In the genomic region with DNA sequence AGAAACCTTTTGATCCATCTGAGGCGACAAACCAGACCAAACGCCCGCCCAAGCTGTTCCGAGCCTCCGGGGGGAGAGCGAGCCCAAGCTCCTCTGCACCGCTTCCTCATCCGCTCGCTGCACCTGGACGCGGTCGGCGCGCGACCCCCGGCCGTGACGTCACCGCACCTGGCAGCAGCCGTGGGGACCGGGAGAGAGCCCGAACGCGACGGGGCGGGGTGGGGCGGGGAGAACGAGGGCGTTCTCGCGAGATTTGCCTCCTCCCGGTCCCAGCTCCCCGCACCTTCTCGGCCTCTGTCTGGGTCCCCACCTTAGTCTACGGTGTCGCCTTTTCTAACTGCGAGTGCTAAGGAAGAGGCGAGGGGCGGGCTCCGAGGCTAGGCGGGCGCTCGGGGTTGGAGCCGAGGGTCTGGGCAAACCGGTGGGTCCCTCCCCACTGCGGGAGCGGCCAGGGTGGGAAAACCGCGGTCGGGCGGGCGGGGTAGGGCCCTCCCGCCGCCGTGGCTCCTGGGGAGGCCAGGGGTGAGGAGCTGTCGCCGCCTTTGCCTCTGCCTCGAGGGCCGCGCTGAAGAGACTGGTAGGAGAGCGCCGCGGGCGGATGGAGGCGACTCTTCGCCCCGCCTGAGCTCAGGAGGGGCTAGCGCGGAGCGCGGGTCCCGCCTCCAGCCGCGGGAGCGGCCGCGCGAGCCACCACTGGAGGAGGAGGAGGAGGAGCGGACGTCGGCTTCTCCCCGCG, we compare ENCODE assay signal across 8 cellular contexts. TPM values are rescaled to one million over a fixed set of nuclear protein-coding genes. Genes with fewer than 3 reads are reported as not detected.
A peak's percentile ranks its signal among the peaks of the same experiment; 100 is the strongest.
DNase-seq lines count a peak whose midpoint lies in the region; TF ChIP-seq lines count a peak whose summit lies in the region.

A gene with protein sequence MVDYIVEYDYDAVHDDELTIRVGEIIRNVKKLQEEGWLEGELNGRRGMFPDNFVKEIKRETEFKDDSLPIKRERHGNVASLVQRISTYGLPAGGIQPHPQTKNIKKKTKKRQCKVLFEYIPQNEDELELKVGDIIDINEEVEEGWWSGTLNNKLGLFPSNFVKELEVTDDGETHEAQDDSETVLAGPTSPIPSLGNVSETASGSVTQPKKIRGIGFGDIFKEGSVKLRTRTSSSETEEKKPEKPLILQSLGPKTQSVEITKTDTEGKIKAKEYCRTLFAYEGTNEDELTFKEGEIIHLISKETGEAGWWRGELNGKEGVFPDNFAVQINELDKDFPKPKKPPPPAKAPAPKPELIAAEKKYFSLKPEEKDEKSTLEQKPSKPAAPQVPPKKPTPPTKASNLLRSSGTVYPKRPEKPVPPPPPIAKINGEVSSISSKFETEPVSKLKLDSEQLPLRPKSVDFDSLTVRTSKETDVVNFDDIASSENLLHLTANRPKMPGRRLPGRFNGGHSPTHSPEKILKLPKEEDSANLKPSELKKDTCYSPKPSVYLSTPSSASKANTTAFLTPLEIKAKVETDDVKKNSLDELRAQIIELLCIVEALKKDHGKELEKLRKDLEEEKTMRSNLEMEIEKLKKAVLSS (plus strand): TSS at position 293 of the 736 bp plus-strand sequence. CDS start 456 bp downstream, outside the sequence.

- peaks cover 2% of the 10 kb centered on the region; the same call in 1 of the 2 replicates for H4K20me1 ChIP-seq in MM.1S (ENCODE audit: insufficient read depth, low read length)
- H4K20me1 ChIP-seq in neural cell (ENCODE audit: insufficient read depth) = no peaks in the 10 kb centered on the region

- H3K9ac ChIP-seq in MM.1S (ENCODE audit: low read length) = peak within 1 kb of the TSS; percentile 96
- peak within 1 kb of the TSS; percentile 94 for H3K9ac ChIP-seq in neural cell (ENCODE audit: low read length)
- H3K9ac ChIP-seq in stomach smooth muscle (ENCODE audit: low read length in 2 of 2) = peak within 1 kb of the TSS; percentile 88 to 95

- H3K36me3 ChIP-seq in MM.1S (replicated peaks; ENCODE audit: insufficient read depth, low read length) (no peaks in the 10 kb centered on the region), neural cell (ENCODE audit: insufficient read depth, low read length) (no peaks in the 10 kb centered on the region), stomach smooth muscle (ENCODE audit: control insufficient read depth in 2 of 2, insufficient read depth in 2 of 2, low read length in 2 of 2) (no peaks in the 10 kb centered on the region)

- H2AFZ ChIP-seq in MM.1S (ENCODE audit: low read length) (peak within 1 kb of the TSS; percentile 82), neural cell (ENCODE audit: low read depth, low read length) (peak within 1 kb of the TSS; percentile 74)

- H3K4me3 ChIP-seq in MM.1S (ENCODE audit: low read length) (peak within 1 kb of the TSS; percentile 70), fibroblast of villous mesenchyme (ENCODE audit: low read depth, low read length) (peak within 1 kb of the TSS; percentile 78), neural cell (ENCODE audit: low read length) (peak within 1 kb of the TSS; percentile 84), stomach smooth muscle (ENCODE audit: low read length in 2 of 2) (peak within 1 kb of the TSS; percentile 83 to 86)

- H3K27ac ChIP-seq in MM.1S (ENCODE audit: low read length) (peak within 1 kb of the TSS; percentile 96), neural cell (ENCODE audit: low read length) (peak within 1 kb of the TSS; percentile 87), stomach smooth muscle (ENCODE audit: low read length) (peak within 1 kb of the TSS; percentile 79)

- peak; percentile 95 for DNase-seq in GM03348 (ENCODE audit: low spot score)
- DNase-seq in HCEC 1CT = peak; percentile 81
- peak; percentile 90 for DNase-seq in MM.1S
- peak; percentile 80 for DNase-seq in SHP77 treated with DMSO at 0.1 percent for 48 hours (lab: John Stamatoyannopoulos, UW)
- DNase-seq in activated gamma-delta T cell treated with Interleukin-2 at 50 U/mL for 16 hours = peak; percentile 90
- DNase-seq in fibroblast of villous mesenchyme (ENCODE audit: low read depth) = peak; percentile 72

- H3K27me3 ChIP-seq in MM.1S (replicated peaks; ENCODE audit: insufficient read depth, low read length) (no peaks in the 10 kb centered on the region), neural cell (ENCODE audit: insufficient read depth, low read depth, low read length) (no peaks in the 10 kb centered on the region), stomach smooth muscle (ENCODE audit: control insufficient read depth in 1 of 2, insufficient read depth in 2 of 2, low read length in 2 of 2) (no peaks in the 10 kb centered on the region)

- H3K9me3 ChIP-seq in MM.1S (replicated peaks; ENCODE audit: insufficient read depth, low read length) (no peaks in the 10 kb centered on the region), neural cell (ENCODE audit: low read length) (no peaks in the 10 kb centered on the region), stomach smooth muscle (ENCODE audit: control insufficient read depth in 2 of 2, low read length in 2 of 2) (no peaks in the 10 kb centered on the region)

- no peak for TF ChIP-seq EP300 in neural cell (conservative IDR thresholded peaks at IDR 0.05; ENCODE audit: poor library complexity, severe bottlenecking)

- H3F3A ChIP-seq in MM.1S (ENCODE audit: insufficient read depth, low read length) (peaks cover 14% of the 10 kb centered on the region; the same call in 1 of the 2 replicates), neural cell (ENCODE audit: insufficient read depth, low read length, poor library complexity, severe bottlenecking) (peaks cover 3% of the 10 kb centered on the region)

- TF ChIP-seq CTCF in MM.1S (IDR thresholded peaks at IDR 0.05; ENCODE audit: low read length) (no peak), fibroblast of villous mesenchyme (IDR thresholded peaks at IDR 0.05; ENCODE audit: insufficient read depth, low read depth, low read length) (no peak), neural cell (IDR thresholded peaks at IDR 0.05; ENCODE audit: poor library complexity, severe bottlenecking) (peak; percentile 37)

- TF ChIP-seq RAD21 in neural cell (conservative IDR thresholded peaks at IDR 0.05) = no peak

- H3K4me2 ChIP-seq in MM.1S (ENCODE audit: low read depth, low read length) (peak within 1 kb of the TSS; percentile 89), neural cell (ENCODE audit: low read length) (peak within 1 kb of the TSS; percentile 89)

- peaks cover 43% of the 10 kb centered on the region for H3K79me2 ChIP-seq in MM.1S (ENCODE audit: low read length)
- peaks cover 31% of the 10 kb centered on the region for H3K79me2 ChIP-seq in neural cell (replicated peaks; ENCODE audit: insufficient read depth, low read length)

- 0 out of 2 replicates have a peak, but pooled peaks cover 9% of the 10 kb centered on the region for H3K4me1 ChIP-seq in MM.1S (ENCODE audit: low read length)
- peaks cover 5% of the 10 kb centered on the region for H3K4me1 ChIP-seq in stomach smooth muscle (ENCODE audit: control insufficient read depth, insufficient read depth, low read length)

- no peaks in the 10 kb centered on the region for H3K9me2 ChIP-seq in MM.1S (replicated peaks; ENCODE audit: insufficient read depth, low read length)
- H3K9me2 ChIP-seq in neural cell (ENCODE audit: insufficient read depth, low read length) = no peaks in the 10 kb centered on the region

TF ChIP-seq in neural cell, 6 proteins besides CTCF, POLR2A, EP300 and RAD21:
- TF ChIP-seq EZH2 (IDR thresholded peaks at IDR 0.05; ENCODE audit: borderline replicate concordance, insufficient read depth, low read length, poor library complexity, severe bottlenecking) = no peak
- TF ChIP-seq SMC3 (conservative IDR thresholded peaks at IDR 0.05; ENCODE audit: poor library complexity) = no peak
- peak; percentile 91 for TF ChIP-seq TAF1 (IDR thresholded peaks at IDR 0.05; ENCODE audit: low read depth)
- TF ChIP-seq, protein P1, sequence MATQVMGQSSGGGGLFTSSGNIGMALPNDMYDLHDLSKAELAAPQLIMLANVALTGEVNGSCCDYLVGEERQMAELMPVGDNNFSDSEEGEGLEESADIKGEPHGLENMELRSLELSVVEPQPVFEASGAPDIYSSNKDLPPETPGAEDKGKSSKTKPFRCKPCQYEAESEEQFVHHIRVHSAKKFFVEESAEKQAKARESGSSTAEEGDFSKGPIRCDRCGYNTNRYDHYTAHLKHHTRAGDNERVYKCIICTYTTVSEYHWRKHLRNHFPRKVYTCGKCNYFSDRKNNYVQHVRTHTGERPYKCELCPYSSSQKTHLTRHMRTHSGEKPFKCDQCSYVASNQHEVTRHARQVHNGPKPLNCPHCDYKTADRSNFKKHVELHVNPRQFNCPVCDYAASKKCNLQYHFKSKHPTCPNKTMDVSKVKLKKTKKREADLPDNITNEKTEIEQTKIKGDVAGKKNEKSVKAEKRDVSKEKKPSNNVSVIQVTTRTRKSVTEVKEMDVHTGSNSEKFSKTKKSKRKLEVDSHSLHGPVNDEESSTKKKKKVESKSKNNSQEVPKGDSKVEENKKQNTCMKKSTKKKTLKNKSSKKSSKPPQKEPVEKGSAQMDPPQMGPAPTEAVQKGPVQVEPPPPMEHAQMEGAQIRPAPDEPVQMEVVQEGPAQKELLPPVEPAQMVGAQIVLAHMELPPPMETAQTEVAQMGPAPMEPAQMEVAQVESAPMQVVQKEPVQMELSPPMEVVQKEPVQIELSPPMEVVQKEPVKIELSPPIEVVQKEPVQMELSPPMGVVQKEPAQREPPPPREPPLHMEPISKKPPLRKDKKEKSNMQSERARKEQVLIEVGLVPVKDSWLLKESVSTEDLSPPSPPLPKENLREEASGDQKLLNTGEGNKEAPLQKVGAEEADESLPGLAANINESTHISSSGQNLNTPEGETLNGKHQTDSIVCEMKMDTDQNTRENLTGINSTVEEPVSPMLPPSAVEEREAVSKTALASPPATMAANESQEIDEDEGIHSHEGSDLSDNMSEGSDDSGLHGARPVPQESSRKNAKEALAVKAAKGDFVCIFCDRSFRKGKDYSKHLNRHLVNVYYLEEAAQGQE (IDR thresholded peaks at IDR 0.05; ENCODE audit: borderline replicate concordance) = peak; percentile 71
- no peak for TF ChIP-seq MXI1 (conservative IDR thresholded peaks at IDR 0.05; ENCODE audit: poor library complexity, severe bottlenecking)
- peak; percentile 91 for TF ChIP-seq POLR2AphosphoS5 (IDR thresholded peaks at IDR 0.05)

RNA-seq across cellular contexts. Expression of the gene that starts here (rescaled TPM):
- 30.0 and 41.0 TPM in 2 replicates for total RNA-seq in fibroblast of villous mesenchyme
- polyA plus RNA-seq in neural cell = 11.1 and 16.8 TPM in 2 replicates
- polyA minus RNA-seq in neural cell = 27.3 and 29.6 TPM in 2 replicates

Comparison
In these comparisons a context has a peak if more than half of its experiments do, and no peak if none do; other contexts are left out.
1. Peak in every context shown above with its lines: DNase-seq, H3K4me3 ChIP-seq and H3K27ac ChIP-seq.